In genomic region chr6:148657053-148657452, GRCh38 we compare ENCODE assay signal across 13 cellular contexts.
DNase-seq lines count a peak whose midpoint lies in the region; ATAC-seq and TF ChIP-seq lines count a peak whose summit lies in the region.
"Had no signal": no experiment of that assay in that cellular context is flagged by ENCODE, and none has a peak within 500 bp of the region (broad histone marks: within the 10 kb centered on the region; RNA-seq: fewer than 3 reads in every experiment).

No MANE protein-coding gene starts in this region.

- ATAC-seq in esophagus mucosa = peak; percentile 53
- no peak for ATAC-seq in HG02610 (IDR thresholded peaks at IDR 0.05; ENCODE audit: unreplicated experiment)
- ATAC-seq: activated CD8-positive, alpha-beta T cell treated with anti-CD3 and anti-CD28 coated beads for 36 hours; SK-N-SH treated with all-trans-retinoic acid at 6 μM for 48 hours had no signal

- peak; percentile 43 for DNase-seq in EL
- peak; percentile 99 for DNase-seq in MV-4-11 (lab: John Stamatoyannopoulos, UW)
- DNase-seq in trophoblast cell = peak; percentile 7 to 44
- DNase-seq in NCI-H748 treated with DMSO at 0.1 percent for 48 hours (lab: John Stamatoyannopoulos, UW) = no peak
- no peak for DNase-seq in NCI-H2081 treated with DMSO at 0.1 percent for 48 hours (lab: John Stamatoyannopoulos, UW)
- no peak for DNase-seq in progenitor cell of endocrine pancreas (ENCODE audit: low spot score, unreplicated experiment)
- DNase-seq: activated CD8-positive, alpha-beta T cell treated with anti-CD3 and anti-CD28 coated beads for 36 hours; Calu3; NCI-H2029 treated with DMSO at 0.1 percent for 48 hours had no signal

- H3K4me1 ChIP-seq in trophoblast cell (ENCODE audit: control insufficient read depth in 1 of 2, insufficient read depth in 2 of 2, low read length in 2 of 2) = no peaks in the 10 kb centered on the region
- H3K4me1 ChIP-seq: HAP-1 had no signal

- no peak overlapping the region for H3K4ac ChIP-seq in trophoblast cell (ENCODE audit: low read depth, low read length)

- H3K9ac ChIP-seq in trophoblast cell (ENCODE audit: low read length) = no peak overlapping the region

- peaks cover 1% of the 10 kb centered on the region for H3K9me3 ChIP-seq in trophoblast cell (ENCODE audit: insufficient read depth, low read depth, low read length)

- H3K18ac ChIP-seq in trophoblast cell (ENCODE audit: low read length) = no peak overlapping the region

- H3K4me1 Mint-ChIP-seq in progenitor cell of endocrine pancreas (ENCODE audit: low read depth) = no peaks in the 10 kb centered on the region

- no peak overlapping the region for H3K4me3 Mint-ChIP-seq in progenitor cell of endocrine pancreas (ENCODE audit: low read depth)
- H3K4me3 Mint-ChIP-seq: activated CD8-positive, alpha-beta T cell treated with anti-CD3 and anti-CD28 coated beads for 36 hours had no signal

- no peaks in the 10 kb centered on the region for H3K27me3 ChIP-seq in trophoblast cell (ENCODE audit: insufficient read depth, low read length)

- TF ChIP-seq CTCF in progenitor cell of endocrine pancreas (IDR thresholded peaks at IDR 0.05; ENCODE audit: unreplicated experiment) = no peak

- no peak overlapping the region for H3K27ac Mint-ChIP-seq in progenitor cell of endocrine pancreas
- H3K27ac Mint-ChIP-seq: activated CD8-positive, alpha-beta T cell treated with anti-CD3 and anti-CD28 coated beads for 36 hours had no signal

- WGBS in trophoblast cell (ENCODE audit: extremely low coverage, insufficient coverage, insufficient read length) = no CpG with 5 or more reads among the region's 4 CpGs

- H2BK5ac ChIP-seq in trophoblast cell (ENCODE audit: low read depth, low read length, poor library complexity) = no peak overlapping the region

- no peaks in the 10 kb centered on the region for H3K79me2 ChIP-seq in trophoblast cell (ENCODE audit: control insufficient read depth, insufficient read depth, low read length, poor library complexity)

- no peak overlapping the region for H2BK12ac ChIP-seq in trophoblast cell (ENCODE audit: low read length)

- no peak overlapping the region for H2BK120ac ChIP-seq in trophoblast cell (ENCODE audit: insufficient read depth, low read length, poor library complexity)

- peaks cover 45% of the 10 kb centered on the region for H3K9me3 Mint-ChIP-seq in progenitor cell of endocrine pancreas (ENCODE audit: low read depth)

- no peaks in the 10 kb centered on the region for H3K27me3 Mint-ChIP-seq in progenitor cell of endocrine pancreas
- H3K27me3 Mint-ChIP-seq: activated CD8-positive, alpha-beta T cell treated with anti-CD3 and anti-CD28 coated beads for 36 hours had no signal

- no peak overlapping the region for H2AK5ac ChIP-seq in trophoblast cell (ENCODE audit: low read length)

- H3K4me3 ChIP-seq in trophoblast cell (ENCODE audit: low read depth, low read length) = no peak overlapping the region
- H3K4me3 ChIP-seq: HAP-1 had no signal

- no peaks in the 10 kb centered on the region for H3K36me3 ChIP-seq in trophoblast cell (ENCODE audit: control insufficient read depth in 1 of 2, insufficient read depth in 2 of 2, low read length in 2 of 2)
- H3K36me3 ChIP-seq: HAP-1 had no signal

- no peak overlapping the region for H4K8ac ChIP-seq in trophoblast cell (ENCODE audit: low read depth, low read length)

- no peak overlapping the region for H3K23ac ChIP-seq in trophoblast cell (ENCODE audit: low read length)

- H4K12ac ChIP-seq in trophoblast cell (ENCODE audit: low read depth, low read length) = no peak overlapping the region

- H3K14ac ChIP-seq in trophoblast cell (ENCODE audit: low read length) = no peak overlapping the region

- H4K91ac ChIP-seq in trophoblast cell (ENCODE audit: low read depth, low read length) = no peak overlapping the region

- no peak overlapping the region for H3K27ac ChIP-seq in trophoblast cell (ENCODE audit: low read depth, low read length)

- H3K36me3 Mint-ChIP-seq in progenitor cell of endocrine pancreas (ENCODE audit: insufficient read depth) = peaks cover 6% of the 10 kb centered on the region

- no peak overlapping the region for H2AFZ ChIP-seq in trophoblast cell (ENCODE audit: insufficient read depth, low read length, poor library complexity)

- H3K79me1 ChIP-seq in trophoblast cell (ENCODE audit: low read length) = no peaks in the 10 kb centered on the region

- no peak overlapping the region for H3K4me2 ChIP-seq in trophoblast cell (ENCODE audit: low read length)

Comparison
In these comparisons a context has a peak if more than half of its experiments do, and no peak if none do; other contexts are left out.
1. DNase-seq: peak in EL (single experiment), MV-4-11 (single experiment) and trophoblast cell (2 of 2); none in NCI-H748 treated with DMSO at 0.1 percent for 48 hours (single experiment), NCI-H2081 treated with DMSO at 0.1 percent for 48 hours (single experiment) and progenitor cell of endocrine pancreas (single experiment).